ENCODE assay signal across 18 cellular contexts in the genomic region with DNA sequence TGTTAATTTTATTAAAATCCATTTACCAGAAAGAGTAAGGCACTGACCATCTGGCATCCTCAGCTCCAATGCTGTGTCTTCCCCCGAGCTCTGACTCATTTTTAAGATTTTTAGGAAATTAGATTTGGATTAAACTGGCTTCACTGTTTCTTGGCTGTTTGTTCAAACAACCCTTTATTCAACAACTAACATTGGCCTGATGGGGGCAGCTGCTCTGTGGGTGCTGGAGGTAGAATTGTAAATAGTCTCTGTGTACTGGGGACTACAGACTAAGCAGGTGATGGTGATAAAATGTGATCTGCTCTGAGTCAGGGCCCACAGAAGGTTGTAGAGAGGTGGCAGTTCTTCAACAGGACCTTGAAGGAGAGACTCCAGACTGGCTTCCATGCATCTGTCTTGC. TPM values are rescaled to one million over a fixed set of nuclear protein-coding genes. Genes with fewer than 3 reads are reported as not detected.
A peak's percentile ranks its signal among the peaks of the same experiment; 100 is the strongest.
DNase-seq lines count a peak whose midpoint lies in the region; ATAC-seq and TF ChIP-seq lines count a peak whose summit lies in the region.
"Had no signal": no experiment of that assay in that cellular context is flagged by ENCODE, and none has a peak within 500 bp of the region (broad histone marks: within the 10 kb centered on the region; RNA-seq: fewer than 3 reads in every experiment).

No MANE protein-coding gene starts in this region.

- no peak overlapping the region for H3K4me2 ChIP-seq in DND-41 (ENCODE audit: insufficient read depth, low read length)
- H3K4me2 ChIP-seq: PC-9 had no signal

- H3K4me3 Mint-ChIP-seq in endodermal cell (no peak overlapping the region), T-cell (no peak overlapping the region)
- H3K4me3 Mint-ChIP-seq: activated naive CD8-positive, alpha-beta T cell treated with anti-CD3 and anti-CD28 coated beads for 36 hours; effector memory CD8-positive, alpha-beta T cell; T-helper 1 cell treated with Interleukin-12 subunit alpha and Interleukin-12 subunit beta and Interleukin-4 antibody, amounts not matched to agents 30 μg/mL and 1 μg/mL, for 36 hours had no signal

- peak; percentile 26 for DNase-seq in A673 (ENCODE audit: low spot score)
- DNase-seq in DND-41 = no peak
- DNase-seq in NCI-H524 (lab: John Stamatoyannopoulos, UW) = peak; percentile 90 to 98
- DNase-seq in endodermal cell = no peak
- DNase-seq in NCI-H1417 (lab: John Stamatoyannopoulos, UW) = no peak
- no peak for DNase-seq in cerebellar nuclear complex (lab: John Stamatoyannopoulos, UW)
- DNase-seq in T-cell = no peak
- DNase-seq in NCI-H2107 (lab: John Stamatoyannopoulos, UW) = no peak
- DNase-seq: activated CD4-positive, CD25-positive, alpha-beta regulatory T cell treated with anti-CD3 and anti-CD28 coated beads, Interleukin-2, amount 50 U/mL, for 72 hours; activated naive CD8-positive, alpha-beta T cell treated with anti-CD3 and anti-CD28 coated beads for 36 hours; DMS79; effector memory CD8-positive, alpha-beta T cell; MV-4-11; NCI-H345; PC-9; stomach had no signal

- H3K9ac ChIP-seq in DND-41 (ENCODE audit: low read depth, low read length) = no peak overlapping the region
- no peak overlapping the region for H3K9ac ChIP-seq in endodermal cell (ENCODE audit: extremely low read depth, low read length, poor library complexity, severe bottlenecking)

- no peak overlapping the region for H2AFZ ChIP-seq in DND-41 (ENCODE audit: low read depth, low read length)
- H2AFZ ChIP-seq: PC-9 had no signal

- H3K4me1 Mint-ChIP-seq in endodermal cell = peaks cover 21% of the 10 kb centered on the region
- H3K4me1 Mint-ChIP-seq in T-cell = peaks cover 28 to 31% (median 29%) of the 10 kb centered on the region in 3 donors

- H3K4me3 ChIP-seq in A673 (ENCODE audit: low read depth, low read length, poor library complexity, severe bottlenecking) (no peak overlapping the region), DND-41 (ENCODE audit: low read depth in 1 of 2, low read length in 2 of 2) (no peak overlapping the region), endodermal cell (ENCODE audit: low read length) (peak overlapping the region; percentile 17)
- H3K4me3 ChIP-seq: cardiac muscle cell, PC-9, stomach had no signal

- H3K27ac ChIP-seq in A673 (ENCODE audit: low read depth, low read length, poor library complexity, severe bottlenecking) = no peak overlapping the region
- no peak overlapping the region for H3K27ac ChIP-seq in DND-41 (ENCODE audit: low read length)
- H3K27ac ChIP-seq in endodermal cell (ENCODE audit: low read depth, low read length) = no peak overlapping the region
- H3K27ac ChIP-seq: cardiac muscle cell, PC-9, stomach had no signal

- CTCF ChIA-PET in A673 (lab: Charles Lee) = no interaction called here
- CTCF ChIA-PET in T-cell (lab: Charles Lee) = no interaction called here

- H3K27ac Mint-ChIP-seq in endodermal cell (peak overlapping the region; percentile 71), T-cell (peak overlapping the region in 1 of 2 donors; percentile 39)
- H3K27ac Mint-ChIP-seq: activated naive CD8-positive, alpha-beta T cell treated with anti-CD3 and anti-CD28 coated beads for 36 hours; effector memory CD8-positive, alpha-beta T cell; T-helper 1 cell treated with Interleukin-12 subunit alpha and Interleukin-12 subunit beta and Interleukin-4 antibody, amounts not matched to agents 30 μg/mL and 1 μg/mL, for 36 hours had no signal

- H3K27me3 Mint-ChIP-seq in endodermal cell (ENCODE audit: insufficient read depth) (peaks cover 4% of the 10 kb centered on the region), T-cell (no peaks in the 10 kb centered on the region)
- H3K27me3 Mint-ChIP-seq: activated naive CD8-positive, alpha-beta T cell treated with anti-CD3 and anti-CD28 coated beads for 36 hours; effector memory CD8-positive, alpha-beta T cell had no signal

- H3K27me3 ChIP-seq in A673 (replicated peaks; ENCODE audit: insufficient read depth, low read depth, low read length, poor library complexity) = no peaks in the 10 kb centered on the region
- H3K27me3 ChIP-seq in DND-41 (ENCODE audit: insufficient read depth, low read length, poor library complexity) = no peaks in the 10 kb centered on the region
- H3K27me3 ChIP-seq in endodermal cell (ENCODE audit: control insufficient read depth, insufficient read depth, low read length, poor library complexity, severe bottlenecking) = no peaks in the 10 kb centered on the region
- H3K27me3 ChIP-seq: cardiac muscle cell, stomach had no signal

- 80 to 100% methylated on average over 1 of the region's 1 CpG for WGBS in endodermal cell (ENCODE audit: insufficient coverage in 1 of 2, insufficient read length in 1 of 2), 2 experiments

- H3K9me3 ChIP-seq in A673 (ENCODE audit: low read depth, low read length, poor library complexity, severe bottlenecking) (no peaks in the 10 kb centered on the region), DND-41 (ENCODE audit: insufficient read depth, low read length, severe bottlenecking) (no peaks in the 10 kb centered on the region), endodermal cell (ENCODE audit: control insufficient read depth, low read length) (no peaks in the 10 kb centered on the region)
- H3K9me3 ChIP-seq: stomach had no signal

- no peak for ATAC-seq in DND-41 (ENCODE audit: insufficient read depth, low read depth)
- no peak for ATAC-seq in T-cell (replicated peaks in 1 of 4)
- ATAC-seq: effector memory CD8-positive, alpha-beta T cell had no signal

- peaks cover 10% of the 10 kb centered on the region for H3K36me3 ChIP-seq in A673 (ENCODE audit: insufficient read depth, low read length, poor library complexity, severe bottlenecking)
- peaks cover 11% of the 10 kb centered on the region; the same call in 1 of the 2 replicates for H3K36me3 ChIP-seq in DND-41 (ENCODE audit: insufficient read depth, low read length)
- H3K36me3 ChIP-seq in endodermal cell (ENCODE audit: control insufficient read depth, insufficient read depth, low read length) = peaks cover 22% of the 10 kb centered on the region

- peaks cover 4% of the 10 kb centered on the region for H3K4me1 ChIP-seq in A673 (ENCODE audit: insufficient read depth, low read length, poor library complexity, severe bottlenecking)
- H3K4me1 ChIP-seq in DND-41 (ENCODE audit: insufficient read depth, low read length) = peaks cover 15% of the 10 kb centered on the region
- H3K4me1 ChIP-seq in endodermal cell (ENCODE audit: control insufficient read depth, insufficient read depth, low read length) = peaks cover 2% of the 10 kb centered on the region

- H3K9me3 Mint-ChIP-seq in endodermal cell (no peaks in the 10 kb centered on the region), T-cell (no peaks in the 10 kb centered on the region)
- H3K9me3 Mint-ChIP-seq: activated naive CD8-positive, alpha-beta T cell treated with anti-CD3 and anti-CD28 coated beads for 36 hours; effector memory CD8-positive, alpha-beta T cell; T-helper 1 cell treated with Interleukin-12 subunit alpha and Interleukin-12 subunit beta and Interleukin-4 antibody, amounts not matched to agents 30 μg/mL and 1 μg/mL, for 36 hours had no signal

- peaks cover 28% of the 10 kb centered on the region for H3K36me3 Mint-ChIP-seq in endodermal cell (ENCODE audit: low read depth)
- H3K36me3 Mint-ChIP-seq in T-cell = peaks cover 33% of the 10 kb centered on the region

- POLR2A ChIA-PET in A673 (lab: Charles Lee; ENCODE audit: low non-redundant PET) (no interaction called here), T-cell (lab: Charles Lee) (no interaction called here)

- H3K79me2 ChIP-seq in DND-41 (ENCODE audit: insufficient read depth, low read length) = peaks cover 7% of the 10 kb centered on the region

- intact Hi-C loops in A673 (cut with micrococcal nuclease; ENCODE audit: unreplicated experiment) = no loop called here

- H4K20me1 ChIP-seq in DND-41 (ENCODE audit: insufficient read depth, low read length) = no peaks in the 10 kb centered on the region

- no peak for TF ChIP-seq CTCF in A673 (conservative IDR thresholded peaks at IDR 0.05; ENCODE audit: low read depth, low read length)
- TF ChIP-seq CTCF in DND-41 (IDR thresholded peaks at IDR 0.05; ENCODE audit: borderline replicate concordance, extremely low read depth, low read length, poor library complexity, severe bottlenecking) = peak; percentile 6
- peak; percentile 53 for TF ChIP-seq CTCF in endodermal cell (conservative IDR thresholded peaks at IDR 0.05)

- no TSS peak for BruUV-seq in A673 (replicated peaks; lab: Mats Ljungman, UMichigan)

RNA-seq across cellular contexts. Expression of a gene that starts 2.9 kb away (rescaled TPM):
- total RNA-seq in A673 (2021) = 32.7 and 43.6 TPM in 2 replicates
- 10 to 100 TPM; 19.3 to 19.7 TPM for total RNA-seq in endodermal cell
- 19.6 TPM for polyA plus RNA-seq in endodermal cell (2013, experiment 1 of 2)
- polyA plus RNA-seq in endodermal cell (2013, experiment 2 of 2) = 18.7 TPM
- total RNA-seq in T-cell = 10 to 100 TPM; 12.0 to 16.3 (median 15.6) TPM

RNA-seq across cellular contexts. Expression of a gene that starts 13.7 kb away (rescaled TPM):
- total RNA-seq in A673 (2021) (50.8 and 51.7 TPM in 2 replicates), endodermal cell (10 to 100 TPM; 38.2 to 49.6 TPM), T-cell (10 to 100 TPM; 34.0 to 42.7 (median 37.0) TPM)
- 31.8 TPM for polyA plus RNA-seq in endodermal cell (2013, experiment 1 of 2)
- 29.4 TPM for polyA plus RNA-seq in endodermal cell (2013, experiment 2 of 2)

RNA-seq across cellular contexts. Expression of a gene that starts 37.9 kb away (rescaled TPM):
- 260 and 290 TPM in 2 replicates for total RNA-seq in A673 (2021)
- 100 to 1,000 TPM; 245 to 487 TPM for total RNA-seq in endodermal cell
- polyA plus RNA-seq in endodermal cell (2013, experiment 1 of 2) = 252 TPM
- 282 TPM for polyA plus RNA-seq in endodermal cell (2013, experiment 2 of 2)
- 100 to 1,000 TPM; 105 to 196 (median 118) TPM for total RNA-seq in T-cell

RNA-seq across cellular contexts. Expression of a gene that starts 58.4 kb away (rescaled TPM):
- 55.3 and 58.2 TPM in 2 replicates for total RNA-seq in A673 (2021)
- 10 to 100 TPM; 44.4 to 48.4 TPM for total RNA-seq in endodermal cell
- 20.2 TPM for polyA plus RNA-seq in endodermal cell (2013, experiment 1 of 2)
- polyA plus RNA-seq in endodermal cell (2013, experiment 2 of 2) = 24.2 TPM
- 10 to 100 TPM; 54.6 to 71.2 (median 57.4) TPM for total RNA-seq in T-cell

RNA-seq across cellular contexts. Expression of a gene that starts 59.9 kb away (rescaled TPM):
- total RNA-seq in A673 (2021) = 14.1 and 15.1 TPM in 2 replicates
- total RNA-seq in endodermal cell = 10 to 100 TPM; 22.9 to 34.7 TPM
- polyA plus RNA-seq in endodermal cell (2013, experiment 1 of 2) = 10.9 TPM
- 12.0 TPM for polyA plus RNA-seq in endodermal cell (2013, experiment 2 of 2)
- total RNA-seq in T-cell = 10 to 100 TPM; 11.4 to 14.3 (median 13.3) TPM

Comparison
In these comparisons a context has a peak if more than half of its experiments do, and no peak if none do; other contexts are left out.
1. DNase-seq: peak in A673 (single experiment) and NCI-H524 (2 of 2); none in DND-41 (single experiment), endodermal cell (single experiment), NCI-H1417 (0 of 3), cerebellar nuclear complex (0 of 2), T-cell (0 of 34) and NCI-H2107 (single experiment).